In genomic region chr12:96225003-96225855, GRCh38 we compare ENCODE assay signal across 14 cellular contexts. TPM values are rescaled to one million over a fixed set of nuclear protein-coding genes. Genes with fewer than 3 reads are reported as not detected.
DNase-seq lines count a peak whose midpoint lies in the region; ATAC-seq and TF ChIP-seq lines count a peak whose summit lies in the region.
"Had no signal": no experiment of that assay in that cellular context is flagged by ENCODE, and none has a peak within 500 bp of the region (broad histone marks: within the 10 kb centered on the region; RNA-seq: fewer than 3 reads in every experiment).

No MANE protein-coding gene starts in this region.

- no peak overlapping the region for H2BK5ac ChIP-seq in trophoblast cell (ENCODE audit: low read depth, low read length, poor library complexity)

- H3K9ac ChIP-seq in liver (ENCODE audit: low read depth in 1 of 2, low read length in 2 of 2) (no peak overlapping the region), trophoblast cell (ENCODE audit: low read length) (no peak overlapping the region)
- H3K9ac ChIP-seq: BLaER1, neural progenitor cell had no signal

- H3K18ac ChIP-seq in trophoblast cell (ENCODE audit: low read length), result no peak overlapping the region

- no peaks in the 10 kb centered on the region for H3K9me3 Mint-ChIP-seq in CD4-positive, CD25-positive, alpha-beta regulatory T cell
- H3K9me3 Mint-ChIP-seq: neural progenitor cell had no signal

- H2AK5ac ChIP-seq in trophoblast cell (ENCODE audit: low read length), result no peak overlapping the region

- no peak for TF ChIP-seq POLR2A in breast epithelium (IDR thresholded peaks at IDR 0.05)

- peaks cover 3% of the 10 kb centered on the region for H3K79me1 ChIP-seq in trophoblast cell (ENCODE audit: low read length)

- H4K20me1 ChIP-seq in OCI-LY7 (ENCODE audit: insufficient read depth, low read length), result no peaks in the 10 kb centered on the region

- H4K12ac ChIP-seq in trophoblast cell (ENCODE audit: low read depth, low read length), result no peak overlapping the region

- ATAC-seq in CD4-positive, CD25-positive, alpha-beta regulatory T cell (ENCODE audit: low read depth in 2 of 2), result no peak
- no peak for ATAC-seq in HG03460 (IDR thresholded peaks at IDR 0.05; ENCODE audit: unreplicated experiment)

- H3K79me2 ChIP-seq in OCI-LY7 (ENCODE audit: insufficient read depth, low read depth, low read length) (no peaks in the 10 kb centered on the region), trophoblast cell (ENCODE audit: control insufficient read depth, insufficient read depth, low read length, poor library complexity) (no peaks in the 10 kb centered on the region)

- no peak overlapping the region for H4K8ac ChIP-seq in trophoblast cell (ENCODE audit: low read depth, low read length)

- no peak overlapping the region for H2BK120ac ChIP-seq in trophoblast cell (ENCODE audit: insufficient read depth, low read length, poor library complexity)

- no peak overlapping the region for H2AFZ ChIP-seq in OCI-LY7 (ENCODE audit: low read length)
- no peak overlapping the region for H2AFZ ChIP-seq in trophoblast cell (ENCODE audit: insufficient read depth, low read length, poor library complexity)
- H2AFZ ChIP-seq: neural progenitor cell had no signal

- peaks cover 6 to 68% (median 31%) of the 10 kb centered on the region in 4 donors for H3K4me1 Mint-ChIP-seq in CD4-positive, CD25-positive, alpha-beta regulatory T cell

- H3K36me3 ChIP-seq in CD4-positive, CD25-positive, alpha-beta regulatory T cell (ENCODE audit: control insufficient read depth, insufficient read depth, low read length), result peaks cover 70% of the 10 kb centered on the region
- H3K36me3 ChIP-seq in breast epithelium (no peaks in the 10 kb centered on the region), liver (ENCODE audit: control insufficient read depth in 4 of 4, insufficient read depth in 3 of 4, low read depth in 1 of 4, low read length in 3 of 4) (no peaks in the 10 kb centered on the region), OCI-LY7 (ENCODE audit: insufficient read depth, low read length) (no peaks in the 10 kb centered on the region), trophoblast cell (ENCODE audit: control insufficient read depth in 1 of 2, insufficient read depth in 2 of 2, low read length in 2 of 2) (peaks cover 15 to 33% of the 10 kb centered on the region in 2 experiments)
- H3K36me3 ChIP-seq: neural progenitor cell had no signal

- 66% methylated on average over 8 of the region's 8 CpGs for WGBS in liver
- no CpG with 5 or more reads among the region's 8 CpGs for WGBS in trophoblast cell (ENCODE audit: extremely low coverage, insufficient coverage, insufficient read length)

- H3K27ac ChIP-seq in CD4-positive, CD25-positive, alpha-beta regulatory T cell (ENCODE audit: insufficient read depth, low read length, poor library complexity, severe bottlenecking), result no peak overlapping the region
- H3K27ac ChIP-seq in breast epithelium, result peak overlapping the region; percentile 14 to 21
- H3K27ac ChIP-seq in liver (ENCODE audit: low read depth in 1 of 2, low read length in 2 of 2), result peak overlapping the region; percentile 14 to 77
- no peak overlapping the region for H3K27ac ChIP-seq in OCI-LY7 (ENCODE audit: low read depth, low read length, poor library complexity, severe bottlenecking)
- H3K27ac ChIP-seq in trophoblast cell (ENCODE audit: low read depth, low read length), result no peak overlapping the region
- H3K27ac ChIP-seq: BLaER1, neural progenitor cell had no signal

- BruUV-seq in OCI-LY7 (replicated peaks; lab: Mats Ljungman, UMichigan), result no TSS peak

- H3K4ac ChIP-seq in trophoblast cell (ENCODE audit: low read depth, low read length), result no peak overlapping the region

- H3K9me3 ChIP-seq in CD4-positive, CD25-positive, alpha-beta regulatory T cell (ENCODE audit: control insufficient read depth in 2 of 2, low read length in 2 of 2), result no peaks in the 10 kb centered on the region
- H3K9me3 ChIP-seq in breast epithelium, result no peaks in the 10 kb centered on the region
- H3K9me3 ChIP-seq in liver (ENCODE audit: control insufficient read depth in 4 of 4, low read length in 3 of 4), result no peaks in the 10 kb centered on the region
- no peaks in the 10 kb centered on the region for H3K9me3 ChIP-seq in OCI-LY7 (ENCODE audit: low read length)
- peaks cover 2% of the 10 kb centered on the region for H3K9me3 ChIP-seq in trophoblast cell (ENCODE audit: insufficient read depth, low read depth, low read length)
- H3K9me3 ChIP-seq: BLaER1 had no signal

- no peak overlapping the region for H4K91ac ChIP-seq in trophoblast cell (ENCODE audit: low read depth, low read length)

- CTCF ChIA-PET in OCI-LY7 (lab: Charles Lee; ENCODE audit: unreplicated experiment), result no interaction called here

- no peak for TF ChIP-seq RAD21 in liver (IDR thresholded peaks at IDR 0.05)

- H3K4me3 Mint-ChIP-seq in CD4-positive, CD25-positive, alpha-beta regulatory T cell, result no peak overlapping the region
- H3K4me3 Mint-ChIP-seq: neural progenitor cell had no signal

- POLR2A ChIA-PET in OCI-LY7 (lab: Charles Lee), result no interaction called here

- TF ChIP-seq CTCF in breast epithelium (IDR thresholded peaks at IDR 0.05), result no peak
- TF ChIP-seq CTCF in liver (IDR thresholded peaks at IDR 0.05; ENCODE audit: low read depth, low read length, missing input control), result no peak
- TF ChIP-seq CTCF in OCI-LY7 (conservative IDR thresholded peaks at IDR 0.05; ENCODE audit: low read length), result no peak

- H3K36me3 Mint-ChIP-seq in CD4-positive, CD25-positive, alpha-beta regulatory T cell, result peaks cover 35% of the 10 kb centered on the region

- H3K4me3 ChIP-seq in CD4-positive, CD25-positive, alpha-beta regulatory T cell (ENCODE audit: low read depth, low read length), result no peak overlapping the region
- no peak overlapping the region for H3K4me3 ChIP-seq in breast epithelium
- H3K4me3 ChIP-seq in liver (ENCODE audit: low read depth in 1 of 3, low read length in 3 of 3), result no peak overlapping the region
- H3K4me3 ChIP-seq in OCI-LY7 (ENCODE audit: low read depth, low read length, poor library complexity, severe bottlenecking), result no peak overlapping the region
- H3K4me3 ChIP-seq in trophoblast cell (ENCODE audit: low read depth, low read length), result no peak overlapping the region
- H3K4me3 ChIP-seq: BLaER1, neural progenitor cell had no signal

- no peak overlapping the region for H2BK12ac ChIP-seq in trophoblast cell (ENCODE audit: low read length)

- no peak overlapping the region for H3K14ac ChIP-seq in trophoblast cell (ENCODE audit: low read length)

- no peaks in the 10 kb centered on the region for H3K27me3 Mint-ChIP-seq in CD4-positive, CD25-positive, alpha-beta regulatory T cell

- H3K27ac Mint-ChIP-seq in CD4-positive, CD25-positive, alpha-beta regulatory T cell, result peak overlapping the region; percentile 60 to 86 (median 75)

- H3K9me2 ChIP-seq in OCI-LY7 (ENCODE audit: insufficient read depth, low read length), result no peaks in the 10 kb centered on the region

- no peak overlapping the region for H3K23ac ChIP-seq in trophoblast cell (ENCODE audit: low read length)

- intact Hi-C loops in breast epithelium (cut with DNase I; ENCODE audit: low total_unique reads) (no loop called here), OCI-LY7 (cut with micrococcal nuclease; ENCODE audit: unreplicated experiment) (no loop called here)

- H3K4me2 ChIP-seq in OCI-LY7 (ENCODE audit: low read length), result no peak overlapping the region
- no peak overlapping the region for H3K4me2 ChIP-seq in trophoblast cell (ENCODE audit: low read length)
- H3K4me2 ChIP-seq: BLaER1, neural progenitor cell had no signal

- no peak for DNase-seq in CD4-positive, CD25-positive, alpha-beta regulatory T cell
- DNase-seq in NCI-H1105 (lab: John Stamatoyannopoulos, UW) (peak; percentile 88), breast epithelium (ENCODE audit: low spot score in 2 of 2) (peak in 1 of 2 donors; percentile 15), OCI-LY7 (ENCODE audit: low spot score) (no peak), trophoblast cell (no peak)
- DNase-seq in stimulated activated CD4-positive, alpha-beta T cell treated with anti-CD3 and anti-CD28 coated beads, Interleukin-15, amount 100 ng/mL, for 24 hours, result no peak
- DNase-seq: islet precursor cell; Kasumi-1; NK-92 treated with Interleukin-12 subunit alpha and Interleukin-12 subunit beta, amount 100 ng/mL, for 24 hours; stimulated activated CD4-positive, alpha-beta T cell treated with anti-CD3 and anti-CD28 coated beads, Interleukin-1b, Interleukin-23, amount 100 ng/mL, for 48 hours had no signal

- H3K4me1 ChIP-seq in CD4-positive, CD25-positive, alpha-beta regulatory T cell (ENCODE audit: control insufficient read depth, insufficient read depth, low read length, poor library complexity, severe bottlenecking), result peaks cover 8% of the 10 kb centered on the region
- no peaks in the 10 kb centered on the region for H3K4me1 ChIP-seq in breast epithelium
- peaks cover 7 to 13% (median 8%) of the 10 kb centered on the region in 4 donors for H3K4me1 ChIP-seq in liver (ENCODE audit: control insufficient read depth in 4 of 4, insufficient read depth in 4 of 4, low read length in 3 of 4)
- H3K4me1 ChIP-seq in OCI-LY7 (ENCODE audit: insufficient read depth, low read length, poor library complexity, severe bottlenecking), result no peaks in the 10 kb centered on the region
- H3K4me1 ChIP-seq in trophoblast cell (ENCODE audit: control insufficient read depth in 1 of 2, insufficient read depth in 2 of 2, low read length in 2 of 2), result peaks cover 7 to 9% of the 10 kb centered on the region in 2 experiments
- H3K4me1 ChIP-seq: neural progenitor cell had no signal

- H3K27me3 ChIP-seq in CD4-positive, CD25-positive, alpha-beta regulatory T cell (ENCODE audit: control insufficient read depth, insufficient read depth, low read length), result no peaks in the 10 kb centered on the region
- no peaks in the 10 kb centered on the region for H3K27me3 ChIP-seq in breast epithelium
- no peaks in the 10 kb centered on the region for H3K27me3 ChIP-seq in liver (ENCODE audit: control insufficient read depth in 4 of 4, insufficient read depth in 4 of 4, low read length in 3 of 4)
- no peaks in the 10 kb centered on the region for H3K27me3 ChIP-seq in trophoblast cell (ENCODE audit: insufficient read depth, low read length)
- H3K27me3 ChIP-seq: BLaER1, neural progenitor cell had no signal

RNA-seq across cellular contexts. Expression of gene ELK3, which starts 31.1 kb away (rescaled TPM):
- 84.7 TPM for total RNA-seq in CD4-positive, CD25-positive, alpha-beta regulatory T cell
- 10 to 100 TPM; 33.4 to 47.9 (median 38.3) TPM for polyA plus RNA-seq in CD4-positive, CD25-positive, alpha-beta regulatory T cell
- total RNA-seq in breast epithelium (10 to 100 TPM; 13.9 to 28.5 (median 16.5) TPM), liver (1 to 10 TPM; 4.1 to 4.9 TPM), OCI-LY7 (2022) (2.5 and 4.2 TPM in 2 replicates)
- 1 to 10 TPM; 3.7 to 5.2 TPM for polyA plus RNA-seq in liver
- 1.9 and 2.2 TPM in 2 replicates for total RNA-seq in OCI-LY7 (2014; rRNA removed; shearing (Covaris generic))
- 35.5 and 36.8 TPM in 2 replicates for polyA plus RNA-seq in trophoblast cell (2013)

Comparison
In these comparisons a context has a peak if more than half of its experiments do, and no peak if none do; other contexts are left out.
1. H3K27ac ChIP-seq: peak in breast epithelium (2 of 2) and liver (2 of 2); none in CD4-positive, CD25-positive, alpha-beta regulatory T cell (single experiment), OCI-LY7 (single experiment) and trophoblast cell (single experiment).